24 cellular contexts compared by ENCODE assay signal in genomic region chr1:46363121-46363520, GRCh38. TPM values are rescaled to one million over a fixed set of nuclear protein-coding genes. Genes with fewer than 3 reads are reported as not detected.
DNase-seq lines count a peak whose midpoint lies in the region; ATAC-seq, FAIRE-seq and TF ChIP-seq lines count a peak whose summit lies in the region.
"Had no signal": no experiment of that assay in that cellular context is flagged by ENCODE, and none has a peak within 500 bp of the region (broad histone marks: within the 10 kb centered on the region; RNA-seq: fewer than 3 reads in every experiment).

No MANE protein-coding gene starts in this region.

- no peaks in the 10 kb centered on the region for H3K9me3 ChIP-seq in HepG2 (ENCODE audit: low read length)
- no peaks in the 10 kb centered on the region for H3K9me3 ChIP-seq in right lobe of liver
- no peaks in the 10 kb centered on the region for H3K9me3 ChIP-seq in T-helper 17 cell (ENCODE audit: control insufficient read depth, low read length, poor library complexity, severe bottlenecking)
- H3K9me3 ChIP-seq: BLaER1 treated with 17β-estradiol and CSF1 and Interleukin-3, amounts not matched to agents 10 nM and 100 nM; Caco-2; SJCRH30 had no signal

- TSS peak; percentile 37 for BruUV-seq in HepG2 (replicated peaks; lab: Mats Ljungman, UMichigan)

- FAIRE-seq in HepG2 (lab: Jason Lieb, UNC) (no peak), GM19239 (lab: Jason Lieb, UNC) (no peak)
- FAIRE-seq: RCC 7860 had no signal

- H3K36me3 ChIP-seq in HepG2 (replicated peaks in 1 of 2; ENCODE audit: control insufficient read depth in 1 of 2, insufficient read depth in 2 of 2, low read length in 2 of 2) = peaks cover 14 to 31% of the 10 kb centered on the region in 2 experiments
- H3K36me3 ChIP-seq in right lobe of liver = peaks cover 5 to 62% (median 15%) of the 10 kb centered on the region in 4 donors

- 98% methylated on average over 4 of the region's 5 CpGs for WGBS in HepG2 (ENCODE audit: low lambda C conversion rate)
- WGBS in right lobe of liver (ENCODE audit: insufficient coverage, low coverage, low lambda C conversion rate, missing lambda C conversion rate) = 93% methylated on average over 4 of the region's 5 CpGs

- no peak for TF ChIP-seq RAD21 in HepG2 (CRISPR knock-in tag; IDR thresholded peaks at IDR 0.05)

- H3K4me2 ChIP-seq in HepG2 (ENCODE audit: low read depth, low read length) = no peak overlapping the region
- H3K4me2 ChIP-seq: BLaER1 treated with 17β-estradiol and CSF1 and Interleukin-3, amounts not matched to agents 10 nM and 100 nM had no signal

- H3K9ac ChIP-seq in HepG2 (ENCODE audit: insufficient read depth, low read depth, low read length) = no peak overlapping the region
- H3K9ac ChIP-seq: BLaER1 treated with 17β-estradiol and CSF1 and Interleukin-3, amounts not matched to agents 10 nM and 100 nM; GM23248 had no signal

- DNase-seq in HepG2 (ENCODE audit: low spot score) (no peak), right lobe of liver (no peak), T-helper 17 cell (no peak), nephron progenitor cell (no peak), GM19239 (ENCODE audit: insufficient read length, low spot score) (no peak)
- DNase-seq in activated CD8-positive, alpha-beta memory T cell treated with anti-CD3 and anti-CD28 coated beads, Interleukin-2, amount 50 U/mL, for 48 hours = no peak
- DNase-seq in activated CD4-positive, alpha-beta T cell treated with anti-CD3 and anti-CD28 coated beads for 4 hours = no peak
- DNase-seq: 8988T; Caco-2; CD4-positive, alpha-beta memory T cell; DMS53; GF-D8; GM23248; HCEC 1CT; Kasumi-1; NCI-H1694; NCI-H2081 treated with DMSO at 0.1 percent for 48 hours; NCI-H2171 treated with DMSO at 0.1 percent for 48 hours; NCI-H446; SJCRH30; T-cell had no signal

- H3K27ac Mint-ChIP-seq in T-helper 17 cell = no peak overlapping the region
- peak overlapping the region; percentile 21 for H3K27ac Mint-ChIP-seq in nephron progenitor cell
- H3K27ac Mint-ChIP-seq: T-cell had no signal

- H3K4me3 ChIP-seq in HepG2 (replicated peaks in 1 of 3; ENCODE audit: insufficient read depth in 1 of 3, low read depth in 2 of 3, low read length in 3 of 3) (no peak overlapping the region), right lobe of liver (no peak overlapping the region)
- H3K4me3 ChIP-seq: BLaER1 treated with 17β-estradiol and CSF1 and Interleukin-3, amounts not matched to agents 10 nM and 100 nM; GM23248; SJCRH30 had no signal

- no peak for TF ChIP-seq EP300 in HepG2 (IDR thresholded peaks at IDR 0.05; ENCODE audit: low read depth in 2 of 2, low read length in 2 of 2)
- TF ChIP-seq EP300 in HepG2 (CRISPR knock-in tag; IDR thresholded peaks at IDR 0.05; ENCODE audit: borderline replicate concordance) = no peak

- H3K4me3 Mint-ChIP-seq in T-helper 17 cell (peak overlapping the region; percentile 43), nephron progenitor cell (no peak overlapping the region)
- H3K4me3 Mint-ChIP-seq: CD4-positive, alpha-beta memory T cell; T-cell had no signal

- TF ChIP-seq CTCF in HepG2 (CRISPR knock-in tag; IDR thresholded peaks at IDR 0.05) = no peak
- TF ChIP-seq CTCF in right lobe of liver (IDR thresholded peaks at IDR 0.05) = no peak
- no peak for TF ChIP-seq CTCF in nephron progenitor cell (IDR thresholded peaks at IDR 0.05)

- CTCF ChIA-PET in HepG2 (lab: Yijun Ruan, JAX; ENCODE audit: low intra/inter-chr PET ratio, low total read pairs) = no interaction called here

- H2AFZ ChIP-seq in HepG2 (ENCODE audit: low read length) = no peak overlapping the region
- H2AFZ ChIP-seq: GM23248 had no signal

- intact Hi-C loops in HepG2 (cut with micrococcal nuclease; ENCODE audit: unreplicated experiment) (no loop called here), right lobe of liver (cut with DNase I) (no loop called here)

- no peaks in the 10 kb centered on the region for H3K79me2 ChIP-seq in HepG2 (ENCODE audit: insufficient read depth, low read length)

- in situ Hi-C loops in HepG2 (cut with HindIII; ENCODE audit: extremely low pct_ligation_motif_present, low pct_unique_long_range_greater_than_20kb) = no loop called here

- H3K27me3 ChIP-seq in HepG2 (ENCODE audit: control insufficient read depth in 1 of 2, insufficient read depth in 2 of 2, low read length in 2 of 2) (no peaks in the 10 kb centered on the region), right lobe of liver (no peaks in the 10 kb centered on the region)
- H3K27me3 ChIP-seq: BLaER1 treated with 17β-estradiol and CSF1 and Interleukin-3, amounts not matched to agents 10 nM and 100 nM; SJCRH30 had no signal

- no peaks in the 10 kb centered on the region for H3K27me3 Mint-ChIP-seq in T-helper 17 cell
- peaks cover 3% of the 10 kb centered on the region for H3K27me3 Mint-ChIP-seq in nephron progenitor cell (ENCODE audit: low read depth, poor library complexity)
- H3K27me3 Mint-ChIP-seq: CD4-positive, alpha-beta memory T cell; T-cell had no signal

- no peaks in the 10 kb centered on the region for H3K4me1 ChIP-seq in HepG2 (ENCODE audit: insufficient read depth, low read length)
- H3K4me1 ChIP-seq in right lobe of liver = no peaks in the 10 kb centered on the region
- H3K4me1 ChIP-seq: Caco-2, SJCRH30 had no signal

- H3K9me3 Mint-ChIP-seq in nephron progenitor cell = no peaks in the 10 kb centered on the region
- H3K9me3 Mint-ChIP-seq: CD4-positive, alpha-beta memory T cell; T-cell had no signal

- H3K4me1 Mint-ChIP-seq in T-helper 17 cell = peaks cover 2% of the 10 kb centered on the region
- H3K4me1 Mint-ChIP-seq in nephron progenitor cell = no peaks in the 10 kb centered on the region
- H3K4me1 Mint-ChIP-seq: CD4-positive, alpha-beta memory T cell; T-cell had no signal

- TF ChIP-seq POLR2A in HepG2 (IDR thresholded peaks at IDR 0.05; ENCODE audit: insufficient read depth in 1 of 2, low read depth in 2 of 2, low read length in 2 of 2) = no peak
- TF ChIP-seq POLR2A in right lobe of liver (IDR thresholded peaks at IDR 0.05) = no peak

- H3K36me3 Mint-ChIP-seq in T-helper 17 cell (ENCODE audit: low read depth) = peaks cover 16% of the 10 kb centered on the region
- peaks cover 59% of the 10 kb centered on the region for H3K36me3 Mint-ChIP-seq in nephron progenitor cell (ENCODE audit: low read depth)

- H3K27ac ChIP-seq in HepG2 (ENCODE audit: extremely low read length, insufficient read depth, low read length) (no peak overlapping the region), right lobe of liver (no peak overlapping the region)
- H3K27ac ChIP-seq: BLaER1 treated with 17β-estradiol and CSF1 and Interleukin-3, amounts not matched to agents 10 nM and 100 nM; GM23248; SJCRH30 had no signal

- POLR2A ChIA-PET in HepG2 (lab: Yijun Ruan, JAX) = no interaction called here

- ATAC-seq in HepG2 (no peak), right lobe of liver (no peak), T-helper 17 cell (no peak), GM19463 (IDR thresholded peaks at IDR 0.05; ENCODE audit: unreplicated experiment) (no peak)
- ATAC-seq: T-cell had no signal

- H4K20me1 ChIP-seq in HepG2 (ENCODE audit: insufficient read depth, low read length) = no peaks in the 10 kb centered on the region

RNA-seq across cellular contexts. Expression of gene NSUN4, which starts 22.5 kb away (rescaled TPM):
- 23.5 and 27.1 TPM in 2 replicates for total RNA-seq in HepG2 (2016; rRNA removed; fragmentation: Illumina TruSeq; extraction: Trizol)
- 1.7 and 2.5 TPM in 2 replicates for total RNA-seq in HepG2 (2016; cell fraction: cytosol; rRNA removed; fragmentation: Illumina TruSeq; extraction: Trizol; ENCODE audit: low read depth)
- total RNA-seq in HepG2 (2016; cell fraction: insoluble cytoplasmic fraction; rRNA removed; fragmentation: Illumina TruSeq; extraction: Trizol) = 22.9 and 26.3 TPM in 2 replicates
- total RNA-seq in HepG2 (2016; cell fraction: membrane; rRNA removed; fragmentation: Illumina TruSeq; extraction: Trizol) = 6.1 and 6.8 TPM in 2 replicates
- 15.4 and 15.9 TPM in 2 replicates for total RNA-seq in HepG2 (2016; cell fraction: nucleus; rRNA removed; fragmentation: Illumina TruSeq; extraction: Trizol)
- 21.5 and 24.0 TPM in 2 replicates for polyA plus RNA-seq in HepG2 (2011; rRNA removed)
- polyA plus RNA-seq in HepG2 (2011; cell fraction: cytosol; rRNA removed) = 27.6 and 30.4 TPM in 2 replicates
- polyA plus RNA-seq in HepG2 (2011; cell fraction: nucleus; rRNA removed) = 14.3 and 18.3 TPM in 2 replicates
- polyA plus RNA-seq in HepG2 (2012) = 15.8 and 20.3 TPM in 2 replicates
- polyA plus RNA-seq in HepG2 (2016; cell fraction: cytosol; fragmentation: Illumina TruSeq; extraction: Trizol; ENCODE audit: low read depth) = 1.5 and 1.8 TPM in 2 replicates
- 18.9 and 21.3 TPM in 2 replicates for polyA plus RNA-seq in HepG2 (2016; cell fraction: insoluble cytoplasmic fraction; fragmentation: Illumina TruSeq; extraction: Trizol; ENCODE audit: low read depth)
- polyA plus RNA-seq in HepG2 (2016; cell fraction: membrane; fragmentation: Illumina TruSeq; extraction: Trizol; ENCODE audit: low read depth) = 3.4 and 4.0 TPM in 2 replicates
- polyA plus RNA-seq in HepG2 (2016; cell fraction: nucleus; fragmentation: Illumina TruSeq; extraction: Trizol; ENCODE audit: insufficient read depth, low read depth) = 14.9 and 17.2 TPM in 2 replicates
- polyA minus RNA-seq in HepG2 (2011; rRNA and poly(A)+ RNA removed; ENCODE audit: low replicate concordance) = 146 and 163 TPM in 2 replicates
- polyA minus RNA-seq in HepG2 (2011; cell fraction: cytosol; rRNA and poly(A)+ RNA removed) = 15.6 and 17.8 TPM in 2 replicates
- 21.8 and 25.9 TPM in 2 replicates for polyA minus RNA-seq in HepG2 (2011; cell fraction: nucleus; rRNA and poly(A)+ RNA removed)
- 10 to 100 TPM in 5 of 6 experiments, 1 to 10 TPM in 1; 8.5 to 13.0 (median 12.2) TPM for total RNA-seq in right lobe of liver
- total RNA-seq in T-helper 17 cell = 10 to 100 TPM; 30.5 to 40.0 TPM

RNA-seq across cellular contexts. Expression of gene FAAH, which starts 31.0 kb away (rescaled TPM):
- total RNA-seq in HepG2 (2016; rRNA removed; fragmentation: Illumina TruSeq; extraction: Trizol) (1.5 and 11.0 TPM in 2 replicates), right lobe of liver (10 to 100 TPM; 26.6 to 48.7 (median 33.5) TPM), T-helper 17 cell (1 to 10 TPM; 6.5 to 9.4 TPM)
- total RNA-seq in HepG2 (2016; cell fraction: cytosol; rRNA removed; fragmentation: Illumina TruSeq; extraction: Trizol; ENCODE audit: low read depth) = 0.81 and 1.3 TPM in 2 replicates
- 2.5 and 10.2 TPM in 2 replicates for total RNA-seq in HepG2 (2016; cell fraction: insoluble cytoplasmic fraction; rRNA removed; fragmentation: Illumina TruSeq; extraction: Trizol)
- 1.7 and 2.5 TPM in 2 replicates for total RNA-seq in HepG2 (2016; cell fraction: membrane; rRNA removed; fragmentation: Illumina TruSeq; extraction: Trizol)
- 15.1 and 16.3 TPM in 2 replicates for total RNA-seq in HepG2 (2016; cell fraction: nucleus; rRNA removed; fragmentation: Illumina TruSeq; extraction: Trizol)
- polyA plus RNA-seq in HepG2 (2011; rRNA removed) = 5.4 and 7.3 TPM in 2 replicates
- polyA plus RNA-seq in HepG2 (2011; cell fraction: cytosol; rRNA removed) = 2.5 TPM in 2 replicates
- polyA plus RNA-seq in HepG2 (2011; cell fraction: nucleus; rRNA removed) = 64.9 and 80.8 TPM in 2 replicates
- 5.2 and 6.0 TPM in 2 replicates for polyA plus RNA-seq in HepG2 (2012)
- 0.85 and 1.2 TPM in 2 replicates for polyA plus RNA-seq in HepG2 (2016; cell fraction: cytosol; fragmentation: Illumina TruSeq; extraction: Trizol; ENCODE audit: low read depth)
- 1.3 and 2.2 TPM in 2 replicates for polyA plus RNA-seq in HepG2 (2016; cell fraction: insoluble cytoplasmic fraction; fragmentation: Illumina TruSeq; extraction: Trizol; ENCODE audit: low read depth)
- 1.0 and 1.2 TPM in 2 replicates for polyA plus RNA-seq in HepG2 (2016; cell fraction: membrane; fragmentation: Illumina TruSeq; extraction: Trizol; ENCODE audit: low read depth)
- 32.6 and 35.3 TPM in 2 replicates for polyA plus RNA-seq in HepG2 (2016; cell fraction: nucleus; fragmentation: Illumina TruSeq; extraction: Trizol; ENCODE audit: insufficient read depth, low read depth)
- polyA minus RNA-seq in HepG2 (2011; rRNA and poly(A)+ RNA removed; ENCODE audit: low replicate concordance) = 0.47 and 3.4 TPM in 2 replicates
- 1.4 and 1.7 TPM in 2 replicates for polyA minus RNA-seq in HepG2 (2011; cell fraction: cytosol; rRNA and poly(A)+ RNA removed)
- polyA minus RNA-seq in HepG2 (2011; cell fraction: nucleus; rRNA and poly(A)+ RNA removed) = 11.1 and 15.8 TPM in 2 replicates

RNA-seq across cellular contexts. Expression of gene UQCRH, which starts 59.6 kb away (rescaled TPM):
- 556 and 776 TPM in 2 replicates for total RNA-seq in HepG2 (2016; rRNA removed; fragmentation: Illumina TruSeq; extraction: Trizol)
- total RNA-seq in HepG2 (2016; cell fraction: cytosol; rRNA removed; fragmentation: Illumina TruSeq; extraction: Trizol; ENCODE audit: low read depth) = 326 and 342 TPM in 2 replicates
- 557 and 814 TPM in 2 replicates for total RNA-seq in HepG2 (2016; cell fraction: insoluble cytoplasmic fraction; rRNA removed; fragmentation: Illumina TruSeq; extraction: Trizol)
- total RNA-seq in HepG2 (2016; cell fraction: membrane; rRNA removed; fragmentation: Illumina TruSeq; extraction: Trizol) = 684 and 739 TPM in 2 replicates
- total RNA-seq in HepG2 (2016; cell fraction: nucleus; rRNA removed; fragmentation: Illumina TruSeq; extraction: Trizol) = 202 and 207 TPM in 2 replicates
- polyA plus RNA-seq in HepG2 (2011; rRNA removed) = 389 and 548 TPM in 2 replicates
- polyA plus RNA-seq in HepG2 (2011; cell fraction: cytosol; rRNA removed) = 498 and 858 TPM in 2 replicates
- 97.1 and 129 TPM in 2 replicates for polyA plus RNA-seq in HepG2 (2011; cell fraction: nucleus; rRNA removed)
- 542 and 600 TPM in 2 replicates for polyA plus RNA-seq in HepG2 (2012)
- polyA plus RNA-seq in HepG2 (2016; cell fraction: cytosol; fragmentation: Illumina TruSeq; extraction: Trizol; ENCODE audit: low read depth) = 372 and 389 TPM in 2 replicates
- polyA plus RNA-seq in HepG2 (2016; cell fraction: insoluble cytoplasmic fraction; fragmentation: Illumina TruSeq; extraction: Trizol; ENCODE audit: low read depth) = 673 and 752 TPM in 2 replicates
- 615 and 634 TPM in 2 replicates for polyA plus RNA-seq in HepG2 (2016; cell fraction: membrane; fragmentation: Illumina TruSeq; extraction: Trizol; ENCODE audit: low read depth)
- polyA plus RNA-seq in HepG2 (2016; cell fraction: nucleus; fragmentation: Illumina TruSeq; extraction: Trizol; ENCODE audit: insufficient read depth, low read depth) = 308 and 323 TPM in 2 replicates
- 40.3 and 86.2 TPM in 2 replicates for polyA minus RNA-seq in HepG2 (2011; rRNA and poly(A)+ RNA removed; ENCODE audit: low replicate concordance)
- polyA minus RNA-seq in HepG2 (2011; cell fraction: cytosol; rRNA and poly(A)+ RNA removed) = 75.1 and 87.3 TPM in 2 replicates
- polyA minus RNA-seq in HepG2 (2011; cell fraction: nucleus; rRNA and poly(A)+ RNA removed) = 50.6 and 82.3 TPM in 2 replicates
- total RNA-seq in right lobe of liver = 100 to 1,000 TPM in 2 of 6 experiments, 10 to 100 TPM in 4; 71.6 to 244 (median 90.4) TPM
- 100 to 1,000 TPM in 1 of 2 donors, 10 to 100 TPM in 1; 91.0 to 123 TPM for total RNA-seq in T-helper 17 cell

RNA-seq across cellular contexts. Expression of gene LRRC41, which starts 59.7 kb away (rescaled TPM):
- total RNA-seq in HepG2 (2016; rRNA removed; fragmentation: Illumina TruSeq; extraction: Trizol) (51.9 and 53.6 TPM in 2 replicates), right lobe of liver (10 to 100 TPM; 24.4 to 37.0 (median 29.0) TPM), T-helper 17 cell (10 to 100 TPM; 30.0 to 30.1 TPM)
- total RNA-seq in HepG2 (2016; cell fraction: cytosol; rRNA removed; fragmentation: Illumina TruSeq; extraction: Trizol; ENCODE audit: low read depth) = 8.7 and 10.1 TPM in 2 replicates
- 44.9 and 54.0 TPM in 2 replicates for total RNA-seq in HepG2 (2016; cell fraction: insoluble cytoplasmic fraction; rRNA removed; fragmentation: Illumina TruSeq; extraction: Trizol)
- total RNA-seq in HepG2 (2016; cell fraction: membrane; rRNA removed; fragmentation: Illumina TruSeq; extraction: Trizol) = 22.7 and 23.9 TPM in 2 replicates
- 37.9 and 43.3 TPM in 2 replicates for total RNA-seq in HepG2 (2016; cell fraction: nucleus; rRNA removed; fragmentation: Illumina TruSeq; extraction: Trizol)
- polyA plus RNA-seq in HepG2 (2011; rRNA removed) = 48.1 and 64.1 TPM in 2 replicates
- 44.5 and 50.8 TPM in 2 replicates for polyA plus RNA-seq in HepG2 (2011; cell fraction: cytosol; rRNA removed)
- polyA plus RNA-seq in HepG2 (2011; cell fraction: nucleus; rRNA removed) = 63.0 and 69.0 TPM in 2 replicates
- polyA plus RNA-seq in HepG2 (2012) = 28.1 and 28.9 TPM in 2 replicates
- 5.9 and 6.3 TPM in 2 replicates for polyA plus RNA-seq in HepG2 (2016; cell fraction: cytosol; fragmentation: Illumina TruSeq; extraction: Trizol; ENCODE audit: low read depth)
- 40.8 and 53.0 TPM in 2 replicates for polyA plus RNA-seq in HepG2 (2016; cell fraction: insoluble cytoplasmic fraction; fragmentation: Illumina TruSeq; extraction: Trizol; ENCODE audit: low read depth)
- 13.1 and 15.2 TPM in 2 replicates for polyA plus RNA-seq in HepG2 (2016; cell fraction: membrane; fragmentation: Illumina TruSeq; extraction: Trizol; ENCODE audit: low read depth)
- 60.2 and 64.7 TPM in 2 replicates for polyA plus RNA-seq in HepG2 (2016; cell fraction: nucleus; fragmentation: Illumina TruSeq; extraction: Trizol; ENCODE audit: insufficient read depth, low read depth)
- polyA minus RNA-seq in HepG2 (2011; rRNA and poly(A)+ RNA removed; ENCODE audit: low replicate concordance) = 54.6 and 133 TPM in 2 replicates
- polyA minus RNA-seq in HepG2 (2011; cell fraction: cytosol; rRNA and poly(A)+ RNA removed) = 44.0 and 45.3 TPM in 2 replicates
- polyA minus RNA-seq in HepG2 (2011; cell fraction: nucleus; rRNA and poly(A)+ RNA removed) = 36.3 and 42.6 TPM in 2 replicates
